ENCODE assay signal across 9 cellular contexts in genomic region chr14:74257988-74258704, GRCh38. TPM values are rescaled to one million over a fixed set of nuclear protein-coding genes. Genes with fewer than 3 reads are reported as not detected.
A peak's percentile ranks its signal among the peaks of the same experiment; 100 is the strongest.
DNase-seq lines count a peak whose midpoint lies in the region; ATAC-seq and TF ChIP-seq lines count a peak whose summit lies in the region.
"Had no signal": no experiment of that assay in that cellular context is flagged by ENCODE, and none has a peak within 500 bp of the region (broad histone marks: within the 10 kb centered on the region; RNA-seq: fewer than 3 reads in every experiment).

No MANE protein-coding gene starts in this region.

- 3 to 6% methylated on average over 42 to 51 of the region's 52 CpGs for WGBS in GM23248 (ENCODE audit: low coverage in 1 of 2, low lambda C conversion rate in 2 of 2, missing lambda C conversion rate in 2 of 2), 2 experiments
- 7 to 12% methylated on average over 52 of the region's 52 CpGs for WGBS in sigmoid colon, 2 donors

- no peaks in the 10 kb centered on the region for H4K20me1 ChIP-seq in GM23248 (ENCODE audit: insufficient read depth)

- in situ Hi-C loops in GM23248 (cut with MboI), result no loop called here

- TF ChIP-seq CTCF in VCaP (conservative IDR thresholded peaks at IDR 0.05) (no peak), sigmoid colon (IDR thresholded peaks at IDR 0.05) (no peak)

- no peaks in the 10 kb centered on the region for H3K9me2 ChIP-seq in GM23248 (ENCODE audit: insufficient read depth)

- H3K79me2 ChIP-seq in GM23248 (ENCODE audit: insufficient read depth), result no peaks in the 10 kb centered on the region

- no peak for TF ChIP-seq POLR2A in sigmoid colon (IDR thresholded peaks at IDR 0.05)

- no peak for TF ChIP-seq EP300 in sigmoid colon (IDR thresholded peaks at IDR 0.05)

- H3F3A ChIP-seq in GM23248 (ENCODE audit: insufficient read depth), result no peaks in the 10 kb centered on the region

- peak; percentile 21 to 31 for ATAC-seq in left cardiac atrium

- no peaks in the 10 kb centered on the region for H3K9me3 ChIP-seq in GM23248 (ENCODE audit: low read depth)
- no peaks in the 10 kb centered on the region for H3K9me3 ChIP-seq in sigmoid colon

- H3K27me3 ChIP-seq in GM23248 (replicated peaks; ENCODE audit: insufficient read depth), result peaks cover 14% of the 10 kb centered on the region
- peaks cover 0 to 20% (median 6%) of the 10 kb centered on the region in 3 donors for H3K27me3 ChIP-seq in sigmoid colon

- intact Hi-C loops in left cardiac atrium (cut with DNase I), result no loop called here
- intact Hi-C loops in sigmoid colon (cut with DNase I), result loop anchor here (5.0 kb wide), 1 partner anchor 44 kb away; the partner anchor contains the start of gene ABCD4

- H3K9ac ChIP-seq in GM23248, result peak overlapping the region; percentile 46

- no peak overlapping the region for H3K27ac ChIP-seq in GM23248
- H3K27ac ChIP-seq in VCaP, result peak overlapping the region; percentile 41; the same call in 1 of the 2 replicates
- H3K27ac ChIP-seq in sigmoid colon, result peak overlapping the region in 1 of 4 donors; percentile 29
- H3K27ac ChIP-seq: foreskin keratinocyte had no signal

- H3K4me3 ChIP-seq in GM23248 (peak overlapping the region; percentile 73), sigmoid colon (peak overlapping the region; percentile 37 to 63 (median 50))

- H3K4me2 ChIP-seq in GM23248 (ENCODE audit: unreplicated experiment), result peak overlapping the region; percentile 84

- H3K36me3 ChIP-seq in GM23248 (ENCODE audit: low read depth), result no peaks in the 10 kb centered on the region
- H3K36me3 ChIP-seq in sigmoid colon, result no peaks in the 10 kb centered on the region

- DNase-seq in GM23248 (peak; percentile 38), left cardiac atrium (no peak), sigmoid colon (no peak), OCI-M2 (lab: John Stamatoyannopoulos, UW; ENCODE audit: unreplicated experiment) (no peak), LoVo (ENCODE audit: low spot score) (no peak), HT-29 (ENCODE audit: low spot score) (no peak), UCSD-AML1 (lab: John Stamatoyannopoulos, UW; ENCODE audit: unreplicated experiment) (no peak)
- DNase-seq: foreskin keratinocyte had no signal

- H3K4me1 ChIP-seq in GM23248 (ENCODE audit: insufficient read depth) (no peaks in the 10 kb centered on the region), sigmoid colon (peaks cover 0 to 19% (median 15%) of the 10 kb centered on the region in 4 donors)

- H2AFZ ChIP-seq in GM23248, result peak overlapping the region; percentile 76

RNA-seq across cellular contexts. Expression of gene VSX2, which starts 18.9 kb away (rescaled TPM):
- not detected in 2 replicates for total RNA-seq in GM23248 (2014; rRNA removed; shearing (Covaris generic))
- polyA plus RNA-seq in GM23248 (2016; fragmentation: Nextera tagmentation; extraction: Ambion mirVana) (not detected in 2 replicates), sigmoid colon (under 1 TPM in 1 of 3 donors, not detected in 2; 0.04 TPM)
- total RNA-seq in left cardiac atrium (not detected), sigmoid colon (not detected)
- not detected in 2 replicates for total RNA-seq in HT-29 (2014; rRNA removed; shearing (Covaris generic))
- total RNA-seq: foreskin keratinocyte had no signal
- polyA plus RNA-seq: foreskin keratinocyte had no signal

RNA-seq across cellular contexts. Expression of gene ABCD4, which starts 44.6 kb away (rescaled TPM):
- total RNA-seq in GM23248 (2014; rRNA removed; shearing (Covaris generic)), result 22.3 and 24.1 TPM in 2 replicates
- 26.3 and 27.7 TPM in 2 replicates for polyA plus RNA-seq in GM23248 (2016; fragmentation: Nextera tagmentation; extraction: Ambion mirVana)
- 10 to 100 TPM; 22.5 to 26.8 TPM for total RNA-seq in left cardiac atrium
- 10 to 100 TPM; 27.6 to 50.1 (median 31.3) TPM for total RNA-seq in sigmoid colon
- polyA plus RNA-seq in sigmoid colon, result 10 to 100 TPM; 13.6 to 37.7 (median 18.0) TPM
- total RNA-seq in HT-29 (2014; rRNA removed; shearing (Covaris generic)), result 31.4 and 32.3 TPM in 2 replicates
